In genomic region chr1:180930687-180931086, GRCh38 we compare ENCODE assay signal across 27 cellular contexts. TPM values are rescaled to one million over a fixed set of nuclear protein-coding genes. Genes with fewer than 3 reads are reported as not detected.
A peak's percentile ranks its signal among the peaks of the same experiment; 100 is the strongest.
DNase-seq lines count a peak whose midpoint lies in the region; ATAC-seq, FAIRE-seq and TF ChIP-seq lines count a peak whose summit lies in the region.
"Had no signal": no experiment of that assay in that cellular context is flagged by ENCODE, and none has a peak within 500 bp of the region (broad histone marks: within the 10 kb centered on the region; RNA-seq: fewer than 3 reads in every experiment).

No MANE protein-coding gene starts in this region.

- H3K9me3 Mint-ChIP-seq in GM23338: no peaks in the 10 kb centered on the region
- H3K9me3 Mint-ChIP-seq: activated CD4-positive, alpha-beta T cell treated with anti-CD3 and anti-CD28 coated beads, Interleukin-2, amount 10 ng/mL, durations not matched to agents 7 days and 5 days; CD8-positive, alpha-beta memory T cell; memory B cell; naive B cell; stimulated activated naive B cell treated with anti-CD40 and anti-IgM and Interleukin-4, amounts not matched to agents 10 μg/mL and 1 μg/mL and 100 μg/mL, for 72 hours; T-cell had no signal

- H3K4me1 Mint-ChIP-seq in GM23338: peaks cover 36% of the 10 kb centered on the region

- H3K9me3 ChIP-seq in tibial artery: no peaks in the 10 kb centered on the region
- H3K9me3 ChIP-seq: adrenal gland, gastroesophageal sphincter, tibial nerve had no signal

- H3K36me3 ChIP-seq in tibial artery: peaks cover 5 to 43% (median 21%) of the 10 kb centered on the region in 3 donors
- no peaks in the 10 kb centered on the region for H3K36me3 ChIP-seq in GM23338 (ENCODE audit: insufficient read depth)
- H3K36me3 ChIP-seq: adrenal gland had no signal

- intact Hi-C loops in tibial artery (cut with DNase I; ENCODE audit: low total_unique reads): no loop called here

- H3K4me3 ChIP-seq in tibial artery (no peak overlapping the region), GM23338 (no peak overlapping the region)
- H3K4me3 ChIP-seq: adrenal gland, gastroesophageal sphincter, tibial nerve had no signal

- H3K4me1 ChIP-seq in tibial artery: peaks cover 0 to 18% (median 6%) of the 10 kb centered on the region in 4 donors
- H3K4me1 ChIP-seq in GM23338 (ENCODE audit: insufficient read depth): peaks cover 8% of the 10 kb centered on the region; the same call in 1 of the 2 replicates

- H3K27me3 ChIP-seq in tibial artery (no peaks in the 10 kb centered on the region), GM23338 (ENCODE audit: insufficient read depth) (no peaks in the 10 kb centered on the region)
- H3K27me3 ChIP-seq: adrenal gland, gastroesophageal sphincter, tibial nerve had no signal

- peaks cover 11% of the 10 kb centered on the region for H3K27me3 Mint-ChIP-seq in GM23338 (ENCODE audit: insufficient read depth, low read depth, poor library complexity)
- H3K27me3 Mint-ChIP-seq: activated CD4-positive, alpha-beta T cell treated with anti-CD3 and anti-CD28 coated beads, Interleukin-2, amount 10 ng/mL, durations not matched to agents 7 days and 5 days had no signal

- H2AFZ ChIP-seq in GM23338: no peak overlapping the region
- H2AFZ ChIP-seq: parathyroid adenoma had no signal

- H3K27ac Mint-ChIP-seq in GM23338: no peak overlapping the region
- H3K27ac Mint-ChIP-seq: activated CD4-positive, alpha-beta T cell treated with anti-CD3 and anti-CD28 coated beads, Interleukin-2, amount 10 ng/mL, durations not matched to agents 7 days and 5 days; memory B cell; naive B cell; T-cell had no signal

- no peak for ATAC-seq in HG03378 (IDR thresholded peaks at IDR 0.05; ENCODE audit: unreplicated experiment)
- no peak for ATAC-seq in GM19397 (IDR thresholded peaks at IDR 0.05; ENCODE audit: unreplicated experiment)
- no peak for ATAC-seq in GM23338
- ATAC-seq: esophagus mucosa; gastroesophageal sphincter; stimulated activated naive B cell treated with anti-CD40 and anti-IgM and Interleukin-4, amounts not matched to agents 10 μg/mL and 1 μg/mL and 100 μg/mL, for 72 hours; T-cell had no signal

- no peaks in the 10 kb centered on the region for H3K9me2 ChIP-seq in GM23338 (ENCODE audit: insufficient read depth)

- no peaks in the 10 kb centered on the region for H4K20me1 ChIP-seq in GM23338 (replicated peaks; ENCODE audit: insufficient read depth)

- H3K4me2 ChIP-seq in GM23338: no peak overlapping the region

- DNase-seq in D721Med (ENCODE audit: insufficient read length, low spot score): no peak
- peak; percentile 97 for DNase-seq in NCI-H1694 (lab: John Stamatoyannopoulos, UW)
- DNase-seq in NCI-H524 treated with DMSO at 0.1 percent for 48 hours (lab: John Stamatoyannopoulos, UW): peak; percentile 96
- DNase-seq in tibial artery: no peak
- no peak for DNase-seq in GM23338 (ENCODE audit: low spot score)
- DNase-seq: activated CD4-positive, alpha-beta T cell treated with anti-CD3 and anti-CD28 coated beads, Interleukin-2, amount 10 ng/mL, durations not matched to agents 7 days and 5 days; activated CD8-positive, alpha-beta memory T cell treated with anti-CD3 and anti-CD28 coated beads, Interleukin-2, amount 50 U/mL, for 48 hours; activated effector memory CD4-positive, alpha-beta T cell treated with Interleukin-2 at 50 U/mL for 16 hours; adrenal gland; CD8-positive, alpha-beta memory T cell; central memory CD4-positive, alpha-beta T cell; EL; GOT3; kidney glomerular epithelial cell; naive B cell; stimulated activated naive B cell treated with anti-CD40 and anti-IgM and Interleukin-4, amounts not matched to agents 10 μg/mL and 1 μg/mL and 100 μg/mL, for 72 hours; T-cell had no signal

- TF ChIP-seq CTCF in D721Med (IDR thresholded peaks at IDR 0.05; ENCODE audit: insufficient read depth, missing control alignments): no peak
- no peak for TF ChIP-seq CTCF in tibial artery (IDR thresholded peaks at IDR 0.05)
- TF ChIP-seq CTCF in GM23338 (conservative IDR thresholded peaks at IDR 0.05; ENCODE audit: low read depth in 2 of 2): no peak

- H3K4me3 Mint-ChIP-seq in GM23338: no peak overlapping the region
- H3K4me3 Mint-ChIP-seq: activated CD4-positive, alpha-beta T cell treated with anti-CD3 and anti-CD28 coated beads, Interleukin-2, amount 10 ng/mL, durations not matched to agents 7 days and 5 days; CD8-positive, alpha-beta memory T cell; memory B cell; naive B cell; stimulated activated naive B cell treated with anti-CD40 and anti-IgM and Interleukin-4, amounts not matched to agents 10 μg/mL and 1 μg/mL and 100 μg/mL, for 72 hours; T-cell had no signal

- no peaks in the 10 kb centered on the region for H3K36me3 Mint-ChIP-seq in GM23338 (ENCODE audit: low read depth)
- H3K36me3 Mint-ChIP-seq: memory B cell, naive B cell, T-cell had no signal

- no peaks in the 10 kb centered on the region for H3F3A ChIP-seq in GM23338 (replicated peaks; ENCODE audit: low read depth)

- H3K27ac ChIP-seq in cingulate gyrus (ENCODE audit: low read depth, low read length) (peak overlapping the region; percentile 47), tibial artery (no peak overlapping the region), GM23338 (ENCODE audit: low read depth) (no peak overlapping the region)
- H3K27ac ChIP-seq: adrenal gland, parathyroid adenoma, RWPE1, tibial nerve had no signal

- peak; percentile 48 for FAIRE-seq in D721Med (lab: Jason Lieb, UNC)
- FAIRE-seq: GM19239 had no signal

- H3K79me2 ChIP-seq in GM23338 (replicated peaks; ENCODE audit: insufficient read depth): no peaks in the 10 kb centered on the region
- H3K79me2 ChIP-seq: parathyroid adenoma had no signal

TF ChIP-seq in GM23338, 12 proteins besides CTCF, POLR2A, EP300 and RAD21 (continues in another document):
- TF ChIP-seq POLR2AphosphoS5 (IDR thresholded peaks at IDR 0.05; ENCODE audit: low read depth) (no peak), ZNF331 (CRISPR knock-in tag; IDR thresholded peaks at IDR 0.05; ENCODE audit: low read depth) (no peak), ZNF114 (CRISPR knock-in tag; IDR thresholded peaks at IDR 0.05) (no peak), STAT1 (IDR thresholded peaks at IDR 0.05; ENCODE audit: unreplicated experiment) (no peak), REST (IDR thresholded peaks at IDR 0.05; ENCODE audit: unreplicated experiment) (no peak)

RNA-seq across cellular contexts. Expression of gene KIAA1614, which starts 18.0 kb away (rescaled TPM):
- 1.8 and 2.3 TPM in 2 replicates for total RNA-seq in GM23338 (2014; rRNA removed; shearing (Covaris generic))
- 0.80 and 1.1 TPM in 2 replicates for polyA plus RNA-seq in GM23338 (2016; fragmentation: Nextera tagmentation; extraction: Ambion mirVana)

Comparison
In these comparisons a context has a peak if more than half of its experiments do, and no peak if none do; other contexts are left out.
1. DNase-seq: peak in NCI-H1694 (single experiment) and NCI-H524 treated with DMSO at 0.1 percent for 48 hours (single experiment); none in D721Med (single experiment), tibial artery (0 of 2) and GM23338 (single experiment).